ENCODE assay signal across 10 cellular contexts in the genomic region with DNA sequence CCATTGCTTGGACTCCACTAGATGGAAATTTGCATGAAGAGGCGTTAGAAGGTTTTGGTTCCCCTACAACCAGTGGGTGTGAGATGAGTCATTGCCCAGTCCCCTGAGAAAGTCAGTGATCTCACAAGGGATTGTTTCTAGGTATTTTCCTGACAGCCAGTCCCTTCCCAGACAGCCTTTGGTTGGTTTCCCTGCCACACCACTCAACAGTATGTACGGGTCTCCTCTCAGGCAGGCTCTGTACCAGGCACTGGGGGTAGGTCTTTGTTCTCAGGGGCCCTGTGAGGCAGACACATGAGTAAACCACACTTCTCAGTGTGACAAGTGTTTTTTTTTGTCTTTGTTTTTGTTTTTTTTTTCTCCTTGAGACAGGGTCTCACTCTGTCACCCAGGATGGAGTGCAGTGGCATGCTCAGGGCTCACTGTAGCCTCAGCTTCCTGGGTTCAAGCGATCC. TPM values are rescaled to one million over a fixed set of nuclear protein-coding genes. Genes with fewer than 3 reads are reported as not detected.
DNase-seq lines count a peak whose midpoint lies in the region; ATAC-seq and TF ChIP-seq lines count a peak whose summit lies in the region.
"Had no signal": no experiment of that assay in that cellular context is flagged by ENCODE, and none has a peak within 500 bp of the region (broad histone marks: within the 10 kb centered on the region; RNA-seq: fewer than 3 reads in every experiment).

No MANE protein-coding gene starts in this region.

- ATAC-seq in HG02870 (IDR thresholded peaks at IDR 0.05; ENCODE audit: unreplicated experiment) (peak; percentile 66), T-helper 17 cell (no peak), Right ventricle myocardium superior (ENCODE audit: poor library complexity) (no peak)
- ATAC-seq: T-cell had no signal

- no peak overlapping the region for H3K4me3 Mint-ChIP-seq in T-helper 17 cell
- H3K4me3 Mint-ChIP-seq: T-cell had no signal

- H3K36me3 ChIP-seq in uterus: no peaks in the 10 kb centered on the region

- H3K4me3 ChIP-seq in uterus: no peak overlapping the region

- no peaks in the 10 kb centered on the region for H3K27me3 ChIP-seq in uterus

- no peak overlapping the region for H3K27ac ChIP-seq in uterus
- H3K27ac ChIP-seq: 22Rv1 had no signal

- no peak for TF ChIP-seq POLR2A in uterus (IDR thresholded peaks at IDR 0.05)

- no peaks in the 10 kb centered on the region for H3K27me3 Mint-ChIP-seq in T-helper 17 cell
- H3K27me3 Mint-ChIP-seq: T-cell had no signal

- peaks cover 17% of the 10 kb centered on the region for H3K4me1 Mint-ChIP-seq in T-helper 17 cell

- no peaks in the 10 kb centered on the region for H3K4me1 ChIP-seq in uterus

- no peak overlapping the region for H3K27ac Mint-ChIP-seq in T-helper 17 cell

- H3K9me3 ChIP-seq in uterus (no peaks in the 10 kb centered on the region), T-helper 17 cell (ENCODE audit: control insufficient read depth, low read length, poor library complexity, severe bottlenecking) (no peaks in the 10 kb centered on the region)

- H3K36me3 Mint-ChIP-seq in T-helper 17 cell (ENCODE audit: low read depth): peaks cover 6% of the 10 kb centered on the region

- in situ Hi-C loops in SK-MEL-5 (cut with HindIII; ENCODE audit: low pct_unique_long_range_greater_than_20kb, low sequenced_read_pairs): no loop called here

- DNase-seq in NCI-H2107 treated with DMSO at 0.1 percent for 48 hours (lab: John Stamatoyannopoulos, UW; ENCODE audit: unreplicated experiment) (peak; percentile 10), NCI-H2107 (lab: John Stamatoyannopoulos, UW) (no peak), SK-MEL-5 (ENCODE audit: low read depth, low spot score) (peak; percentile 16), kidney tubule cell (ENCODE audit: low spot score) (peak; percentile 66), uterus (no peak), T-helper 17 cell (no peak), Right ventricle myocardium superior (no peak)

- intact Hi-C loops in uterus (cut with DNase I; ENCODE audit: low total_unique reads) (no loop called here), Right ventricle myocardium superior (cut with DNase I) (no loop called here)

- no peak for TF ChIP-seq CTCF in uterus (IDR thresholded peaks at IDR 0.05)

RNA-seq across cellular contexts. Expression of gene LAMP3, which starts 4.0 kb away (rescaled TPM):
- 0.13 and 0.35 TPM in 2 replicates for total RNA-seq in SK-MEL-5 (2014; rRNA removed; shearing (Covaris generic))
- polyA plus RNA-seq in SK-MEL-5 (2015; cell fraction: cytosol; rRNA removed): 1.3 and 1.6 TPM in 2 replicates
- 1.1 and 2.0 TPM in 2 replicates for polyA plus RNA-seq in SK-MEL-5 (2015; cell fraction: nucleus; rRNA removed)
- total RNA-seq in uterus: under 1 TPM in 1 of 4 donors, not detected in 3; 0.28 TPM
- total RNA-seq in T-helper 17 cell: 1 to 10 TPM; 1.9 to 2.0 TPM
- total RNA-seq in Right ventricle myocardium superior: not detected

RNA-seq across cellular contexts. Expression of gene MCCC1, which starts 59.3 kb away (rescaled TPM):
- 28.3 and 30.7 TPM in 2 replicates for total RNA-seq in SK-MEL-5 (2014; rRNA removed; shearing (Covaris generic))
- 20.5 and 25.6 TPM in 2 replicates for polyA plus RNA-seq in SK-MEL-5 (2015; cell fraction: cytosol; rRNA removed)
- 24.4 and 25.1 TPM in 2 replicates for polyA plus RNA-seq in SK-MEL-5 (2015; cell fraction: nucleus; rRNA removed)
- total RNA-seq in uterus (10 to 100 TPM; 20.5 to 40.3 (median 35.0) TPM), T-helper 17 cell (10 to 100 TPM; 17.5 to 17.6 TPM), Right ventricle myocardium superior (57.8 TPM)

Comparison
In these comparisons a context has a peak if more than half of its experiments do, and no peak if none do; other contexts are left out.
1. DNase-seq: peak in NCI-H2107 treated with DMSO at 0.1 percent for 48 hours (single experiment), SK-MEL-5 (single experiment) and kidney tubule cell (single experiment); none in NCI-H2107 (single experiment), uterus (0 of 2), T-helper 17 cell (0 of 3) and Right ventricle myocardium superior (single experiment).